ENCODE assay signal across 11 cellular contexts in genomic region chr5:96284727-96285389, GRCh38.
"Had no signal": no experiment of that assay in that cellular context is flagged by ENCODE, and none has a peak within 500 bp of the region (broad histone marks: within the 10 kb centered on the region; RNA-seq: fewer than 3 reads in every experiment).

No MANE protein-coding gene starts in this region.

- H3K27ac ChIP-seq: foreskin keratinocyte, testis had no signal

- H3K4me3 ChIP-seq: testis had no signal

- H3K4me1 Mint-ChIP-seq: naive thymus-derived CD8-positive, alpha-beta T cell; stimulated activated naive B cell treated with anti-CD40 and anti-IgM and Interleukin-4, amounts not matched to agents 10 μg/mL and 1 μg/mL and 100 μg/mL, for 72 hours had no signal

- H3K36me3 Mint-ChIP-seq: naive thymus-derived CD8-positive, alpha-beta T cell had no signal

- H3K9me3 ChIP-seq: testis had no signal

- H3K4me1 ChIP-seq: testis had no signal

- H3K4me3 Mint-ChIP-seq: effector memory CD8-positive, alpha-beta T cell; naive thymus-derived CD8-positive, alpha-beta T cell; stimulated activated naive B cell treated with anti-CD40 and anti-IgM and Interleukin-4, amounts not matched to agents 10 μg/mL and 1 μg/mL and 100 μg/mL, for 72 hours; stimulated activated naive CD8-positive, alpha-beta T cell treated with anti-CD3 and anti-CD28 coated beads, Interleukin-15, amount 100 ng/mL, for 72 hours had no signal

- H3K27ac Mint-ChIP-seq: effector memory CD8-positive, alpha-beta T cell; naive thymus-derived CD8-positive, alpha-beta T cell; stimulated activated naive B cell treated with anti-CD40 and anti-IgM and Interleukin-4, amounts not matched to agents 10 μg/mL and 1 μg/mL and 100 μg/mL, for 72 hours; stimulated activated naive CD8-positive, alpha-beta T cell treated with anti-CD3 and anti-CD28 coated beads, Interleukin-15, amount 100 ng/mL, for 72 hours had no signal

- DNase-seq: effector memory CD8-positive, alpha-beta T cell; foreskin keratinocyte; naive thymus-derived CD8-positive, alpha-beta T cell; posterior cingulate gyrus; stimulated activated CD4-positive, alpha-beta T cell treated with anti-CD3 and anti-CD28 coated beads, Interleukin-2, amount 100 ng/mL, for 24 hours; stimulated activated CD4-positive, alpha-beta T cell treated with anti-CD3 and anti-CD28 coated beads, Interleukin-4, amount 100 ng/mL, for 4 hours; stimulated activated naive B cell treated with anti-CD40 and anti-IgM and Interleukin-4, amounts not matched to agents 10 μg/mL and 1 μg/mL and 100 μg/mL, for 72 hours; stimulated activated naive CD8-positive, alpha-beta T cell treated with anti-CD3 and anti-CD28 coated beads, Interleukin-15, amount 100 ng/mL, for 72 hours; testis; trophoblast cell had no signal

- H3K9me3 Mint-ChIP-seq: effector memory CD8-positive, alpha-beta T cell had no signal

- H3K27me3 ChIP-seq: foreskin keratinocyte, testis had no signal

- FAIRE-seq: urothelium cell line had no signal
